3 cellular contexts compared by ENCODE assay signal in genomic region chr17:27829143-27829711, GRCh38. TPM values are rescaled to one million over a fixed set of nuclear protein-coding genes. Genes with fewer than 3 reads are reported as not detected.
"Had no signal": no experiment of that assay in that cellular context is flagged by ENCODE, and none has a peak within 500 bp of the region (broad histone marks: within the 10 kb centered on the region; RNA-seq: fewer than 3 reads in every experiment).

No MANE protein-coding gene starts in this region.

RNA-seq across cellular contexts. Expression of gene NOS2, which starts 28.9 kb away (rescaled TPM):
- total RNA-seq: activated T-helper 2 cell treated with anti-CD3 and anti-CD28 coated beads, Interferon-gamma antibody, Interleukin-2, Interleukin-4, amounts not matched to agents 10 μg/mL and 5 μg/mL and 100 μg/mL, durations not matched to agents 14 hours and 24 hours and 36 hours; SJCRH30; T-helper 2 cell treated with Interferon-gamma antibody and Interleukin-4, amounts not matched to agents 100 ng/mL and 5 ng/mL, for 36 hours had no signal
